Comparison of ENCODE assay signal across 10 cellular contexts in the genomic region with DNA sequence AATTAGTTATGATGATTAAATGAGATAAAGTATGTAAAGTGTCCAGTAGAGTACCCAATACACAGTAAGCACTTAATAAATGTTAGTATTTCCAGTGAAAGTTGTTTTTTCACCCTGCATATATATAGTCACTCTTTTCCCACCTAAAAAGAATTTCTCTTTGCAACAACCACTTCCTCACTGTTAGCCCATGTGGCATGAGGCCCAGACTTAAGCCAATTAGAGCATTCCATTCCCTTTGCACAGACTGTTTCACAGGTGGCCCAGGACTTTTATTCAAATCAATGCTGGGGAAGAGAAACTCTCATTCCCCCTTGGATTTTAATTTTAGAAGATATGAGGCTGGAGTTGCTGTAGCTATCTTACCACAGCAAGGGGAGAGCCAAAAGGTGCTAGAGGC. TPM values are rescaled to one million over a fixed set of nuclear protein-coding genes. Genes with fewer than 3 reads are reported as not detected.
DNase-seq lines count a peak whose midpoint lies in the region; ATAC-seq and TF ChIP-seq lines count a peak whose summit lies in the region.
"Had no signal": no experiment of that assay in that cellular context is flagged by ENCODE, and none has a peak within 500 bp of the region (broad histone marks: within the 10 kb centered on the region; RNA-seq: fewer than 3 reads in every experiment).

No MANE protein-coding gene starts in this region.

- H3K27me3 ChIP-seq in A673 (replicated peaks; ENCODE audit: insufficient read depth, low read depth, low read length, poor library complexity) (no peaks in the 10 kb centered on the region), H9 (ENCODE audit: insufficient read depth, low read length) (no peaks in the 10 kb centered on the region)

- H3K9me3 ChIP-seq in A673 (ENCODE audit: low read depth, low read length, poor library complexity, severe bottlenecking) = no peaks in the 10 kb centered on the region
- no peaks in the 10 kb centered on the region for H3K9me3 ChIP-seq in H9 (ENCODE audit: control insufficient read depth, low read depth, low read length)
- H3K9me3 ChIP-seq in OCI-LY7 (ENCODE audit: low read length) = no peaks in the 10 kb centered on the region

- H2BK5ac ChIP-seq in H9 (ENCODE audit: insufficient read length, low read length) = no peak overlapping the region

- no peak overlapping the region for H3K4me3 Mint-ChIP-seq in H9
- H3K4me3 Mint-ChIP-seq: stimulated activated effector memory CD8-positive, alpha-beta T cell treated with anti-CD3 and anti-CD28 coated beads, Interleukin-12 subunit alpha, Interleukin-12 subunit beta, amount 100 ng/mL, for 72 hours had no signal

- POLR2A ChIA-PET in A673 (lab: Charles Lee; ENCODE audit: low non-redundant PET) = no interaction called here
- POLR2A ChIA-PET in OCI-LY7 (lab: Charles Lee) = interaction anchor here (0.6 to 2.6 kb wide), 5 partner anchors 12 to 54 kb away, joined by 3 to 11 read pairs (median 3); a partner anchor contains a TSS

- no peak overlapping the region for H3K4me3 ChIP-seq in A673 (ENCODE audit: low read depth, low read length, poor library complexity, severe bottlenecking)
- no peak overlapping the region for H3K4me3 ChIP-seq in OCI-LY7 (ENCODE audit: low read depth, low read length, poor library complexity, severe bottlenecking)
- no peak overlapping the region for H3K4me3 ChIP-seq in epithelial cell of esophagus (ENCODE audit: low read length)

- peaks cover 3% of the 10 kb centered on the region; the same call in 1 of the 2 replicates for H3K27me3 Mint-ChIP-seq in H9 (ENCODE audit: low read depth)

- H3K4me2 ChIP-seq in H9 (ENCODE audit: insufficient read depth, insufficient read length, low read length) (no peak overlapping the region), OCI-LY7 (ENCODE audit: low read length) (peak overlapping the region; percentile 26)

- H4K20me1 ChIP-seq in H9 (ENCODE audit: control insufficient read depth, insufficient read depth, insufficient read length) (no peaks in the 10 kb centered on the region), OCI-LY7 (ENCODE audit: insufficient read depth, low read length) (peaks cover 9% of the 10 kb centered on the region; the same call in 1 of the 2 replicates)

- H2BK12ac ChIP-seq in H9 (ENCODE audit: insufficient read length, low read depth, low read length) = no peak overlapping the region

- peaks cover 3% of the 10 kb centered on the region for H3K79me1 ChIP-seq in H9 (ENCODE audit: insufficient read depth, low read depth, low read length, poor library complexity, severe bottlenecking)

- H3K9ac ChIP-seq in H9 (ENCODE audit: extremely low read depth, insufficient read length, low read length) = no peak overlapping the region

- H2BK120ac ChIP-seq in H9 (ENCODE audit: low read depth, low read length, poor library complexity, severe bottlenecking) = no peak overlapping the region

- H3K56ac ChIP-seq in H9 (ENCODE audit: insufficient read length, low read depth, low read length) = no peak overlapping the region

- H3K4me1 ChIP-seq in A673 (ENCODE audit: insufficient read depth, low read length, poor library complexity, severe bottlenecking) = peaks cover 19% of the 10 kb centered on the region
- H3K4me1 ChIP-seq in H9 (ENCODE audit: insufficient read depth, low read length) = no peaks in the 10 kb centered on the region
- H3K4me1 ChIP-seq in OCI-LY7 (ENCODE audit: insufficient read depth, low read length, poor library complexity, severe bottlenecking) = peaks cover 38% of the 10 kb centered on the region

- H3K4ac ChIP-seq in H9 (ENCODE audit: low read depth, low read length) = no peak overlapping the region

- in situ Hi-C loops in GM13977 (cut with MboI; ENCODE audit: low pct_unique_long_range_greater_than_20kb, low sequenced_read_pairs, unreplicated experiment) = no loop called here

- H3K14ac ChIP-seq in H9 (ENCODE audit: insufficient read depth, low read length) = no peak overlapping the region

- H3K9me2 ChIP-seq in OCI-LY7 (ENCODE audit: insufficient read depth, low read length) = no peaks in the 10 kb centered on the region

- peak overlapping the region; percentile 17 to 88 (median 19); a peak in 3 of 7 replicates for H3K27ac Mint-ChIP-seq in H9
- H3K27ac Mint-ChIP-seq: stimulated activated effector memory CD8-positive, alpha-beta T cell treated with anti-CD3 and anti-CD28 coated beads, Interleukin-12 subunit alpha, Interleukin-12 subunit beta, amount 100 ng/mL, for 72 hours had no signal

- H2AK5ac ChIP-seq in H9 (ENCODE audit: insufficient read length, low read length) = no peak overlapping the region

- no peak overlapping the region for H4K91ac ChIP-seq in H9 (ENCODE audit: insufficient read length, low read depth, low read length)

- no peak overlapping the region for H2BK20ac ChIP-seq in H9 (ENCODE audit: low read depth, low read length, poor library complexity, severe bottlenecking)

- H3K9me3 Mint-ChIP-seq in H9 = peaks cover 0 to 4% of the 10 kb centered on the region in 2 experiments; a peak in 1 of 5 replicates
- H3K9me3 Mint-ChIP-seq: stimulated activated effector memory CD8-positive, alpha-beta T cell treated with anti-CD3 and anti-CD28 coated beads, Interleukin-12 subunit alpha, Interleukin-12 subunit beta, amount 100 ng/mL, for 72 hours had no signal

- intact Hi-C loops in A673 (cut with micrococcal nuclease; ENCODE audit: unreplicated experiment) = no loop called here
- intact Hi-C loops in OCI-LY7 (cut with micrococcal nuclease; ENCODE audit: unreplicated experiment) = no loop called here

- H2AFZ ChIP-seq in H9 (ENCODE audit: low read length) (no peak overlapping the region), OCI-LY7 (ENCODE audit: low read length) (no peak overlapping the region)

- H3K23me2 ChIP-seq in H9 (ENCODE audit: insufficient read length, low read depth, low read length, poor library complexity, severe bottlenecking) = no peaks in the 10 kb centered on the region

- peaks cover 13 to 14% of the 10 kb centered on the region in 2 experiments for H3K4me1 Mint-ChIP-seq in H9

- H3K36me3 Mint-ChIP-seq in H9 (ENCODE audit: insufficient read depth in 1 of 3, low read depth in 3 of 3) = peaks cover 0 to 1% (median 0%) of the 10 kb centered on the region in 3 experiments; a peak in 3 of 7 replicates

- no peak overlapping the region for H3T11ph ChIP-seq in H9 (ENCODE audit: low read length)

- BruUV-seq in A673 (replicated peaks; lab: Mats Ljungman, UMichigan) = no TSS peak
- BruUV-seq in OCI-LY7 (replicated peaks; lab: Mats Ljungman, UMichigan) = no TSS peak

- no peak for TF ChIP-seq CTCF in A673 (conservative IDR thresholded peaks at IDR 0.05; ENCODE audit: low read depth, low read length)
- TF ChIP-seq CTCF in H9 (conservative IDR thresholded peaks at IDR 0.05) = no peak
- TF ChIP-seq CTCF in OCI-LY7 (conservative IDR thresholded peaks at IDR 0.05; ENCODE audit: low read length) = no peak
- TF ChIP-seq CTCF in epithelial cell of esophagus (IDR thresholded peaks at IDR 0.05; ENCODE audit: insufficient read depth, low read depth, low read length, missing control alignments) = no peak
- no peak for TF ChIP-seq CTCF in GM13977 (IDR thresholded peaks at IDR 0.05; ENCODE audit: extremely low read depth, insufficient read depth, missing control alignments)

- peak; percentile 85 for DNase-seq in A673 (ENCODE audit: low spot score)
- no peak for DNase-seq in H9
- DNase-seq in OCI-LY7 (ENCODE audit: low spot score) = no peak
- peak; percentile 35 for DNase-seq in epithelial cell of esophagus (ENCODE audit: low read depth)
- DNase-seq in GM13977 (ENCODE audit: low spot score) = no peak
- DNase-seq in AML-193 (lab: John Stamatoyannopoulos, UW) = no peak
- DNase-seq: NCI-H1417 had no signal

- no peak overlapping the region for H3K23ac ChIP-seq in H9 (ENCODE audit: insufficient read length, low read depth, low read length)

- no peak overlapping the region for H4K8ac ChIP-seq in H9 (replicated peaks; ENCODE audit: insufficient read length, low read depth, low read length)

- H3K18ac ChIP-seq in H9 (ENCODE audit: insufficient read length, low read depth, low read length) = no peak overlapping the region

- ATAC-seq in HG02588 (IDR thresholded peaks at IDR 0.05; ENCODE audit: unreplicated experiment) (no peak), HG02840 (IDR thresholded peaks at IDR 0.05; ENCODE audit: low FRiP score, unreplicated experiment) (no peak)
- ATAC-seq: stimulated activated effector memory CD8-positive, alpha-beta T cell treated with anti-CD3 and anti-CD28 coated beads, Interleukin-12 subunit alpha, Interleukin-12 subunit beta, amount 100 ng/mL, for 72 hours had no signal

- H3K27ac ChIP-seq in A673 (ENCODE audit: low read depth, low read length, poor library complexity, severe bottlenecking) (peak overlapping the region; percentile 66), H9 (ENCODE audit: insufficient read length, low read depth, low read length) (no peak overlapping the region), OCI-LY7 (ENCODE audit: low read depth, low read length, poor library complexity, severe bottlenecking) (no peak overlapping the region)

- CTCF ChIA-PET in A673 (lab: Charles Lee) (no interaction called here), OCI-LY7 (lab: Charles Lee; ENCODE audit: unreplicated experiment) (no interaction called here)

- no peak overlapping the region for H4K5ac ChIP-seq in H9 (ENCODE audit: insufficient read length, low read depth, low read length)

- H2BK15ac ChIP-seq in H9 (ENCODE audit: low read depth, low read length) = no peak overlapping the region

- H3K79me2 ChIP-seq in H9 (ENCODE audit: insufficient read depth, low read length) (peaks cover 4% of the 10 kb centered on the region; the same call in 1 of the 2 replicates), OCI-LY7 (ENCODE audit: insufficient read depth, low read depth, low read length) (peaks cover 57% of the 10 kb centered on the region)

- H3K36me3 ChIP-seq in A673 (ENCODE audit: insufficient read depth, low read length, poor library complexity, severe bottlenecking) (no peaks in the 10 kb centered on the region), OCI-LY7 (ENCODE audit: insufficient read depth, low read length) (peaks cover 8% of the 10 kb centered on the region)

RNA-seq across cellular contexts. Expression of a gene that starts 3.7 kb away (rescaled TPM):
- total RNA-seq in A673 (2021) (20.2 and 25.4 TPM in 2 replicates), H9 (2021) (22.6 and 29.0 TPM in 2 replicates), OCI-LY7 (2022) (48.9 and 49.5 TPM in 2 replicates)
- total RNA-seq in OCI-LY7 (2014; rRNA removed; shearing (Covaris generic)) = 33.5 and 37.3 TPM in 2 replicates

RNA-seq across cellular contexts. Expression of a gene that starts 4.2 kb away (rescaled TPM):
- total RNA-seq in A673 (2021) = 201 and 209 TPM in 2 replicates
- total RNA-seq in H9 (2021) = 120 and 130 TPM in 2 replicates
- 316 and 348 TPM in 2 replicates for total RNA-seq in OCI-LY7 (2014; rRNA removed; shearing (Covaris generic))
- 352 and 382 TPM in 2 replicates for total RNA-seq in OCI-LY7 (2022)

RNA-seq across cellular contexts. Expression of a gene that starts 54.3 kb away (rescaled TPM):
- total RNA-seq in A673 (2021) (12.8 and 15.3 TPM in 2 replicates), H9 (2021) (44.9 and 47.6 TPM in 2 replicates), OCI-LY7 (2022) (46.9 and 60.0 TPM in 2 replicates)
- total RNA-seq in OCI-LY7 (2014; rRNA removed; shearing (Covaris generic)) = 26.1 and 28.7 TPM in 2 replicates

Comparison
In these comparisons a context has a peak if more than half of its experiments do, and no peak if none do; other contexts are left out.
1. DNase-seq: peak in A673 (single experiment) and epithelial cell of esophagus (single experiment); none in H9 (single experiment), OCI-LY7 (single experiment), GM13977 (single experiment) and AML-193 (0 of 2).